ENCODE assay signal across 19 cellular contexts in the genomic region with DNA sequence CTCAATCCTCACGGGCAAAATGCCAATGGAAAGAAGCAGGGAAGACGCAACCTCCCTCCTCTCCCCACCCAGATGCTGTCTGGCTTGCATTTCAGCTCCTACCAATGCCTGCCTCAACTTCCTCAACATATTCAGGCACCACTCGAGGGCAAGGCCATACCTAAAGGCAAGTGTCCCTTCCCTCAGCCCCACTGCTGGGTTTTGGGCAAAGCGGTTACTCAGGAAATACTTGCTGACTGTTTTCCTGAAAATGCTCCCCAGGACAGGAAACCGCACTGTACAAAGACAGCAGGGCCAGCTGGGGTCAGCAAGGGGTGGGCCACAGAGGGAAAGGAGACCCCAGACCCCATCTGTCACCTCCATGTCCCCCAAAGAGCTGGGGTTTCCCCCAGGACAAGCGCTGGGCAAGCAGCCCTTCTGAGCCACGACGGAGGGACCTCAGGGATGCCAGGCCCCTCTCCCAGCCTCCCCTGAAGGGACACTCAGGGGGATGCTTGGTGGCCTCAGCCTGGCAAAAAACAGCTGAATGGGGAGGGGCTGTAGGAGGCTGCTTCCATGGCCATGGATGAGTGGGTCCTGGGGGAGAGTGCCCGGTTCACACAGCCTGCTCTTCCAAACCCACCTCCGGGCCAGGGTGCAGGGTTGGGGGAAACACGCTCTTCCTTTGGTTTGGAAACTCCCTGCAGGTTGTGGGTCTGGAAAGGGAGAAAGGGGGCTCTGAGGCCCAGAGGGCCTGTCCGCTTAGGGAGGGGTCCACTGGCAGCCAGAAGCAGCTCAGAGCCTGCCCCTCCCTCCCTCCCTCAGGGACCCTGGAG. TPM values are rescaled to one million over a fixed set of nuclear protein-coding genes. Genes with fewer than 3 reads are reported as not detected.
DNase-seq lines count a peak whose midpoint lies in the region; ATAC-seq and TF ChIP-seq lines count a peak whose summit lies in the region.
"Had no signal": no experiment of that assay in that cellular context is flagged by ENCODE, and none has a peak within 500 bp of the region (broad histone marks: within the 10 kb centered on the region; RNA-seq: fewer than 3 reads in every experiment).

No MANE protein-coding gene starts in this region.

- no peaks in the 10 kb centered on the region for H3K27me3 Mint-ChIP-seq in Calu3 (ENCODE audit: unreplicated experiment)
- H3K27me3 Mint-ChIP-seq: activated naive CD8-positive, alpha-beta T cell treated with anti-CD3 and anti-CD28 coated beads, Interleukin-2, amount 10 ng/mL, durations not matched to agents 7 days and 5 days; stimulated activated naive CD8-positive, alpha-beta T cell treated with anti-CD3 and anti-CD28 coated beads, Interleukin-15, Interleukin-2, amounts not matched to agents 100 ng/mL and 50 ng/mL, for 24 hours had no signal

- H3K4me1 ChIP-seq in left lung (peaks cover 0 to 16% of the 10 kb centered on the region in 2 donors), suprapubic skin (peaks cover 6% of the 10 kb centered on the region)
- H3K4me1 ChIP-seq: SJSA1 had no signal

- no peak for TF ChIP-seq CTCF in choroid plexus epithelial cell (conservative IDR thresholded peaks at IDR 0.05; ENCODE audit: low read depth, low read length)
- no peak for TF ChIP-seq CTCF in left lung (IDR thresholded peaks at IDR 0.05)
- TF ChIP-seq CTCF in suprapubic skin (IDR thresholded peaks at IDR 0.05), result no peak
- TF ChIP-seq CTCF in Calu3 (IDR thresholded peaks at IDR 0.05; ENCODE audit: unreplicated experiment), result no peak

- WGBS in suprapubic skin, result 75% methylated on average over 8 of the region's 12 CpGs

- H3K36me3 Mint-ChIP-seq in Calu3 (ENCODE audit: insufficient read depth, unreplicated experiment), result no peaks in the 10 kb centered on the region
- H3K36me3 Mint-ChIP-seq: activated naive CD8-positive, alpha-beta T cell treated with anti-CD3 and anti-CD28 coated beads, Interleukin-2, amount 10 ng/mL, durations not matched to agents 7 days and 5 days had no signal

- ATAC-seq in left lung, result no peak
- no peak for ATAC-seq in HG02571 (IDR thresholded peaks at IDR 0.05; ENCODE audit: unreplicated experiment)
- ATAC-seq: GM12878, PC-3 had no signal

- H3K27ac ChIP-seq in left lung (no peak overlapping the region), suprapubic skin (no peak overlapping the region)
- H3K27ac ChIP-seq: SJSA1 had no signal

- H3K9me3 ChIP-seq in left lung, result no peaks in the 10 kb centered on the region
- no peaks in the 10 kb centered on the region for H3K9me3 ChIP-seq in suprapubic skin
- H3K9me3 ChIP-seq: SJSA1 had no signal

- CTCF ChIA-PET in Calu3 (lab: Charles Lee), result no interaction called here

- BruUV-seq in Calu3 (replicated peaks; lab: Mats Ljungman, UMichigan), result no TSS peak

- H3K4me3 ChIP-seq in choroid plexus epithelial cell (ENCODE audit: low read depth, low read length) (no peak overlapping the region), left lung (no peak overlapping the region), suprapubic skin (no peak overlapping the region)
- H3K4me3 ChIP-seq: GM12878, SJSA1 had no signal

- H3K36me3 ChIP-seq in left lung (no peaks in the 10 kb centered on the region), suprapubic skin (no peaks in the 10 kb centered on the region)
- H3K36me3 ChIP-seq: SJSA1 had no signal

- no peak for TF ChIP-seq EP300 in suprapubic skin (IDR thresholded peaks at IDR 0.05)

- TF ChIP-seq POLR2A in suprapubic skin (IDR thresholded peaks at IDR 0.05), result no peak

- no peaks in the 10 kb centered on the region for H3K27me3 ChIP-seq in left lung
- no peaks in the 10 kb centered on the region for H3K27me3 ChIP-seq in suprapubic skin
- H3K27me3 ChIP-seq: SJSA1 had no signal

- DNase-seq in M059J (ENCODE audit: low read depth) (peak; percentile 66), choroid plexus epithelial cell (ENCODE audit: low read depth) (peak; percentile 9), left lung (peak; percentile 4 to 55), suprapubic skin (ENCODE audit: low spot score in 2 of 2) (peak; percentile 45 to 58), NCI-H1436 (lab: John Stamatoyannopoulos, UW) (no peak), Calu3 (no peak), inferior parietal cortex (ENCODE audit: extremely low spot score) (no peak)
- DNase-seq: activated CD4-positive, alpha-beta T cell treated with anti-CD3 and anti-CD28 coated beads for 1 hour; activated naive CD8-positive, alpha-beta T cell treated with anti-CD3 and anti-CD28 coated beads, Interleukin-2, amount 10 ng/mL, durations not matched to agents 7 days and 5 days; C1 segment of cervical spinal cord; caudate nucleus; GOT3; NCI-H146; occipital lobe; PC-3 had no signal

- intact Hi-C loops in left lung (cut with DNase I), result no loop called here
- intact Hi-C loops in Calu3 (cut with micrococcal nuclease; ENCODE audit: unreplicated experiment), result no loop called here

- H3K4me3 Mint-ChIP-seq in Calu3 (ENCODE audit: low read depth, unreplicated experiment), result no peak overlapping the region
- H3K4me3 Mint-ChIP-seq: activated naive CD8-positive, alpha-beta T cell treated with anti-CD3 and anti-CD28 coated beads, Interleukin-2, amount 10 ng/mL, durations not matched to agents 7 days and 5 days; stimulated activated naive CD8-positive, alpha-beta T cell treated with anti-CD3 and anti-CD28 coated beads, Interleukin-15, Interleukin-2, amounts not matched to agents 100 ng/mL and 50 ng/mL, for 24 hours had no signal

- H3K27ac Mint-ChIP-seq in Calu3 (ENCODE audit: unreplicated experiment), result no peak overlapping the region
- H3K27ac Mint-ChIP-seq: activated naive CD8-positive, alpha-beta T cell treated with anti-CD3 and anti-CD28 coated beads, Interleukin-2, amount 10 ng/mL, durations not matched to agents 7 days and 5 days; stimulated activated naive CD8-positive, alpha-beta T cell treated with anti-CD3 and anti-CD28 coated beads, Interleukin-15, Interleukin-2, amounts not matched to agents 100 ng/mL and 50 ng/mL, for 24 hours had no signal

- no peaks in the 10 kb centered on the region for H3K9me3 Mint-ChIP-seq in Calu3 (ENCODE audit: low read depth, unreplicated experiment)
- H3K9me3 Mint-ChIP-seq: activated naive CD8-positive, alpha-beta T cell treated with anti-CD3 and anti-CD28 coated beads, Interleukin-2, amount 10 ng/mL, durations not matched to agents 7 days and 5 days; stimulated activated naive CD8-positive, alpha-beta T cell treated with anti-CD3 and anti-CD28 coated beads, Interleukin-15, Interleukin-2, amounts not matched to agents 100 ng/mL and 50 ng/mL, for 24 hours had no signal

- H3K4me1 Mint-ChIP-seq in Calu3 (ENCODE audit: low read depth, unreplicated experiment), result no peaks in the 10 kb centered on the region
- H3K4me1 Mint-ChIP-seq: activated naive CD8-positive, alpha-beta T cell treated with anti-CD3 and anti-CD28 coated beads, Interleukin-2, amount 10 ng/mL, durations not matched to agents 7 days and 5 days had no signal

RNA-seq across cellular contexts. Expression of a gene that starts 47.9 kb away (rescaled TPM):
- under 0.01 TPM in 1 of 2 replicates, not detected in the other for total RNA-seq in M059J (2014; rRNA removed; shearing (Covaris generic))
- 1 to 10 TPM; 2.4 to 6.9 TPM for total RNA-seq in left lung
- 10 to 100 TPM in 1 of 4 donors, 1 to 10 TPM in 3; 1.8 to 19.4 (median 6.1) TPM for total RNA-seq in suprapubic skin
- 0.24 TPM in 1 of 2 replicates, not detected in the other for total RNA-seq in Calu3 (2022)
- total RNA-seq: activated naive CD8-positive, alpha-beta T cell treated with anti-CD3 and anti-CD28 coated beads, Interleukin-2, amount 10 ng/mL, durations not matched to agents 7 days and 5 days; GM12878; SJSA1 had no signal

Comparison
In these comparisons a context has a peak if more than half of its experiments do, and no peak if none do; other contexts are left out.
1. DNase-seq: peak in M059J (single experiment), choroid plexus epithelial cell (single experiment), left lung (2 of 2) and suprapubic skin (2 of 2); none in NCI-H1436 (single experiment), Calu3 (single experiment) and inferior parietal cortex (single experiment).